Comparison of ENCODE assay signal across 14 cellular contexts in genomic region chr14:71566276-71566675, GRCh38.
DNase-seq lines count a peak whose midpoint lies in the region; ATAC-seq and TF ChIP-seq lines count a peak whose summit lies in the region.
"Had no signal": no experiment of that assay in that cellular context is flagged by ENCODE, and none has a peak within 500 bp of the region (broad histone marks: within the 10 kb centered on the region; RNA-seq: fewer than 3 reads in every experiment).

No MANE protein-coding gene starts in this region.

- H3K4me1 Mint-ChIP-seq in activated CD8-positive, alpha-beta T cell treated with anti-CD3 and anti-CD28 coated beads for 36 hours (ENCODE audit: low read depth) = peaks cover 25% of the 10 kb centered on the region
- peaks cover 11% of the 10 kb centered on the region for H3K4me1 Mint-ChIP-seq in CD4-positive, alpha-beta T cell (ENCODE audit: low read depth)
- peaks cover 7% of the 10 kb centered on the region for H3K4me1 Mint-ChIP-seq in osteocyte (ENCODE audit: unreplicated experiment)

- H4K20me1 ChIP-seq in BLaER1 (no peaks in the 10 kb centered on the region), osteoblast (ENCODE audit: insufficient read depth, low read length) (peaks cover 5% of the 10 kb centered on the region)

- DNase-seq in GM19238 (ENCODE audit: insufficient read length, low spot score) (peak; percentile 26), osteocyte (ENCODE audit: extremely low spot score, unreplicated experiment) (no peak), osteoblast (ENCODE audit: insufficient read length, low spot score, missing footprints) (no peak)
- DNase-seq in activated CD8-positive, alpha-beta T cell treated with anti-CD3 and anti-CD28 coated beads for 36 hours = no peak
- no peak for DNase-seq in activated CD4-positive, alpha-beta T cell treated with anti-CD3 and anti-CD28 coated beads for 1 hour
- no peak for DNase-seq in CD4-positive, alpha-beta T cell
- DNase-seq: kidney, NCI-H69, occipital lobe, transverse colon had no signal

- H3K4me3 ChIP-seq in BLaER1 = no peak overlapping the region
- H3K4me3 ChIP-seq in osteoblast (ENCODE audit: insufficient read depth, low read length) = no peak overlapping the region
- H3K4me3 ChIP-seq: cardiac muscle cell, transverse colon had no signal

- no peaks in the 10 kb centered on the region for H3K27me3 ChIP-seq in BLaER1
- H3K27me3 ChIP-seq in CD4-positive, alpha-beta T cell (ENCODE audit: control insufficient read depth, insufficient read depth, low read length) = no peaks in the 10 kb centered on the region
- no peaks in the 10 kb centered on the region for H3K27me3 ChIP-seq in osteoblast (ENCODE audit: insufficient read depth, low read length)
- H3K27me3 ChIP-seq: cardiac muscle cell, transverse colon had no signal

- H3K9me3 ChIP-seq in BLaER1 (no peaks in the 10 kb centered on the region), osteoblast (ENCODE audit: low read depth, low read length) (no peaks in the 10 kb centered on the region)
- no peaks in the 10 kb centered on the region for H3K9me3 ChIP-seq in CD4-positive, alpha-beta T cell (ENCODE audit: control insufficient read depth, low read length)
- H3K9me3 ChIP-seq: transverse colon had no signal

- TF ChIP-seq CTCF in activated CD8-positive, alpha-beta T cell treated with anti-CD3 and anti-CD28 coated beads for 36 hours (IDR thresholded peaks at IDR 0.05) = no peak
- no peak for TF ChIP-seq CTCF in CD4-positive, alpha-beta T cell (IDR thresholded peaks at IDR 0.05)
- TF ChIP-seq CTCF in osteocyte (IDR thresholded peaks at IDR 0.05) = no peak
- no peak for TF ChIP-seq CTCF in osteoblast (IDR thresholded peaks at IDR 0.05; ENCODE audit: extremely low read depth, low read depth, low read length)

- peak; percentile 62 for ATAC-seq in HG03139 (IDR thresholded peaks at IDR 0.05; ENCODE audit: unreplicated experiment)
- no peak for ATAC-seq in activated CD8-positive, alpha-beta T cell treated with anti-CD3 and anti-CD28 coated beads for 36 hours
- ATAC-seq in CD4-positive, alpha-beta T cell (ENCODE audit: poor library complexity) = no peak

- H3K36me3 Mint-ChIP-seq in activated CD8-positive, alpha-beta T cell treated with anti-CD3 and anti-CD28 coated beads for 36 hours (ENCODE audit: low read depth) = no peaks in the 10 kb centered on the region
- H3K36me3 Mint-ChIP-seq in CD4-positive, alpha-beta T cell (ENCODE audit: low read depth) = no peaks in the 10 kb centered on the region
- H3K36me3 Mint-ChIP-seq in osteocyte (ENCODE audit: unreplicated experiment) = no peaks in the 10 kb centered on the region

- POLR2A ChIA-PET in activated CD8-positive, alpha-beta T cell treated with anti-CD3 and anti-CD28 coated beads for 36 hours (lab: Charles Lee) = no interaction called here
- POLR2A ChIA-PET in CD4-positive, alpha-beta T cell (lab: Charles Lee) = no interaction called here

- H3K27ac ChIP-seq in BLaER1 = no peak overlapping the region
- no peak overlapping the region for H3K27ac ChIP-seq in CD4-positive, alpha-beta T cell (ENCODE audit: low read depth, low read length)
- H3K27ac ChIP-seq in osteoblast (ENCODE audit: low read depth, low read length) = no peak overlapping the region
- H3K27ac ChIP-seq: cardiac muscle cell, transverse colon had no signal

- no peak overlapping the region for H2AFZ ChIP-seq in osteoblast (ENCODE audit: low read length)

- H3K4me3 Mint-ChIP-seq in activated CD8-positive, alpha-beta T cell treated with anti-CD3 and anti-CD28 coated beads for 36 hours = peak overlapping the region; percentile 28
- H3K4me3 Mint-ChIP-seq in CD4-positive, alpha-beta T cell = no peak overlapping the region
- H3K4me3 Mint-ChIP-seq in osteocyte (ENCODE audit: unreplicated experiment) = no peak overlapping the region
- H3K4me3 Mint-ChIP-seq: T-helper 1 cell treated with Interleukin-12 subunit alpha and Interleukin-12 subunit beta and Interleukin-4 antibody, amounts not matched to agents 30 μg/mL and 1 μg/mL, for 36 hours had no signal

- H3K36me3 ChIP-seq in BLaER1 (no peaks in the 10 kb centered on the region), osteoblast (ENCODE audit: insufficient read depth, low read length) (no peaks in the 10 kb centered on the region)
- H3K36me3 ChIP-seq: cardiac muscle cell, transverse colon had no signal

- H3K4me1 ChIP-seq in BLaER1 (peaks cover 12% of the 10 kb centered on the region), osteoblast (ENCODE audit: insufficient read depth, low read length) (no peaks in the 10 kb centered on the region)
- H3K4me1 ChIP-seq: transverse colon had no signal

- CTCF ChIA-PET in activated CD8-positive, alpha-beta T cell treated with anti-CD3 and anti-CD28 coated beads for 36 hours (lab: Charles Lee) = no interaction called here
- CTCF ChIA-PET in CD4-positive, alpha-beta T cell (lab: Charles Lee) = no interaction called here

- H3K27me3 Mint-ChIP-seq in activated CD8-positive, alpha-beta T cell treated with anti-CD3 and anti-CD28 coated beads for 36 hours = no peaks in the 10 kb centered on the region
- H3K27me3 Mint-ChIP-seq in CD4-positive, alpha-beta T cell = no peaks in the 10 kb centered on the region
- H3K27me3 Mint-ChIP-seq in osteocyte (ENCODE audit: unreplicated experiment) = no peaks in the 10 kb centered on the region

- H3K27ac Mint-ChIP-seq in activated CD8-positive, alpha-beta T cell treated with anti-CD3 and anti-CD28 coated beads for 36 hours = peak overlapping the region; percentile 52
- H3K27ac Mint-ChIP-seq in CD4-positive, alpha-beta T cell = no peak overlapping the region
- no peak overlapping the region for H3K27ac Mint-ChIP-seq in osteocyte (ENCODE audit: unreplicated experiment)
- H3K27ac Mint-ChIP-seq: T-helper 1 cell treated with Interleukin-12 subunit alpha and Interleukin-12 subunit beta and Interleukin-4 antibody, amounts not matched to agents 30 μg/mL and 1 μg/mL, for 36 hours had no signal

- H3K9me3 Mint-ChIP-seq in activated CD8-positive, alpha-beta T cell treated with anti-CD3 and anti-CD28 coated beads for 36 hours = no peaks in the 10 kb centered on the region
- H3K9me3 Mint-ChIP-seq in CD4-positive, alpha-beta T cell = no peaks in the 10 kb centered on the region
- no peaks in the 10 kb centered on the region for H3K9me3 Mint-ChIP-seq in osteocyte (ENCODE audit: unreplicated experiment)
- H3K9me3 Mint-ChIP-seq: T-helper 1 cell treated with Interleukin-12 subunit alpha and Interleukin-12 subunit beta and Interleukin-4 antibody, amounts not matched to agents 30 μg/mL and 1 μg/mL, for 36 hours had no signal

- H3K9ac ChIP-seq in BLaER1 = no peak overlapping the region

- intact Hi-C loops in activated CD8-positive, alpha-beta T cell treated with anti-CD3 and anti-CD28 coated beads for 36 hours (cut with micrococcal nuclease) = no loop called here
- intact Hi-C loops in CD4-positive, alpha-beta T cell (cut with DNase I, micrococcal nuclease) = no loop called here

- H3K79me2 ChIP-seq in osteoblast (ENCODE audit: insufficient read depth, low read length) = peaks cover 56% of the 10 kb centered on the region

- peak overlapping the region; percentile 54 for H3K4me2 ChIP-seq in BLaER1
- H3K4me2 ChIP-seq in osteoblast (ENCODE audit: insufficient read depth, low read length) = no peak overlapping the region
